In genomic region chr2:230877131-230877736, GRCh38 we compare ENCODE assay signal across 17 cellular contexts. TPM values are rescaled to one million over a fixed set of nuclear protein-coding genes. Genes with fewer than 3 reads are reported as not detected.
DNase-seq lines count a peak whose midpoint lies in the region; ATAC-seq and TF ChIP-seq lines count a peak whose summit lies in the region.
"Had no signal": no experiment of that assay in that cellular context is flagged by ENCODE, and none has a peak within 500 bp of the region (broad histone marks: within the 10 kb centered on the region; RNA-seq: fewer than 3 reads in every experiment).

No MANE protein-coding gene starts in this region.

- H3K9me3 ChIP-seq in mesodermal cell (ENCODE audit: control insufficient read depth, low read length) (no peaks in the 10 kb centered on the region), upper lobe of right lung (no peaks in the 10 kb centered on the region)

- intact Hi-C loops in left cardiac atrium (cut with DNase I), result no loop called here
- intact Hi-C loops in Right ventricle myocardium inferior (cut with DNase I), result no loop called here
- intact Hi-C loops in upper lobe of right lung (cut with DNase I), result no loop called here

- DNase-seq in left cardiac atrium (no peak), Right ventricle myocardium inferior (ENCODE audit: missing footprints) (no peak), upper lobe of right lung (no peak), NCI-H69 (lab: John Stamatoyannopoulos, UW) (no peak)
- DNase-seq: activated CD4-positive, alpha-beta T cell treated with anti-CD3 and anti-CD28 coated beads for 1 hour; activated naive CD4-positive, alpha-beta T cell treated with anti-CD3 and anti-CD28 coated beads, Interleukin-2, amount 50 U/mL, for 16 hours; EL; midbrain; NCI-H187 treated with DMSO at 0.1 percent for 48 hours had no signal

- H3K27me3 ChIP-seq in upper lobe of right lung, result no peaks in the 10 kb centered on the region

- no peak for TF ChIP-seq CTCF in upper lobe of right lung (IDR thresholded peaks at IDR 0.05)

- H3K4me3 ChIP-seq in mesodermal cell (ENCODE audit: extremely low read depth, insufficient read depth, low read length, poor library complexity, severe bottlenecking), result no peak overlapping the region
- no peak overlapping the region for H3K4me3 ChIP-seq in upper lobe of right lung
- H3K4me3 ChIP-seq: SK-N-MC had no signal

- H3K27me3 Mint-ChIP-seq in activated naive CD8-positive, alpha-beta T cell, result no peaks in the 10 kb centered on the region

- peak overlapping the region; percentile 16 for H3K27ac ChIP-seq in mesodermal cell (ENCODE audit: low read depth, low read length, severe bottlenecking)
- no peak overlapping the region for H3K27ac ChIP-seq in upper lobe of right lung
- H3K27ac ChIP-seq: SK-N-MC had no signal

- ATAC-seq in left cardiac atrium (peak; percentile 24 to 57), Right ventricle myocardium inferior (no peak), upper lobe of right lung (peak; percentile 12), GM21528 (IDR thresholded peaks at IDR 0.05; ENCODE audit: low FRiP score, unreplicated experiment) (no peak), HG03095 (IDR thresholded peaks at IDR 0.05; ENCODE audit: unreplicated experiment) (no peak)

- H3K4me3 Mint-ChIP-seq in activated naive CD8-positive, alpha-beta T cell, result peak overlapping the region; percentile 73

- no peaks in the 10 kb centered on the region for H3K36me3 Mint-ChIP-seq in activated naive CD8-positive, alpha-beta T cell

- H3K36me3 ChIP-seq in mesodermal cell (ENCODE audit: control insufficient read depth, insufficient read depth, low read length), result peaks cover 80% of the 10 kb centered on the region
- H3K36me3 ChIP-seq in upper lobe of right lung, result no peaks in the 10 kb centered on the region

- 96% methylated on average over 26 of the region's 26 CpGs for WGBS in mesodermal cell (ENCODE audit: insufficient coverage in 2 of 2), 2 experiments

- peaks cover 54% of the 10 kb centered on the region for H3K4me1 Mint-ChIP-seq in activated naive CD8-positive, alpha-beta T cell (ENCODE audit: low read depth)

- peaks cover 16% of the 10 kb centered on the region for H3K4me1 ChIP-seq in mesodermal cell (ENCODE audit: control insufficient read depth, insufficient read depth, low read length, poor library complexity, severe bottlenecking)
- H3K4me1 ChIP-seq in upper lobe of right lung, result no peaks in the 10 kb centered on the region

- peak overlapping the region; percentile 90 for H3K27ac Mint-ChIP-seq in activated naive CD8-positive, alpha-beta T cell

- no peaks in the 10 kb centered on the region for H3K9me3 Mint-ChIP-seq in activated naive CD8-positive, alpha-beta T cell (ENCODE audit: low read depth)

RNA-seq across cellular contexts. Expression of gene ITM2C, which starts 12.5 kb away (rescaled TPM):
- 10 to 100 TPM; 42.7 to 43.1 TPM for total RNA-seq in left cardiac atrium
- total RNA-seq in Right ventricle myocardium inferior, result 29.6 TPM
- 414 TPM for polyA plus RNA-seq in mesodermal cell (2013, experiment 1 of 2)
- polyA plus RNA-seq in mesodermal cell (2013, experiment 2 of 2), result 346 TPM
- total RNA-seq in upper lobe of right lung, result 25.0 TPM

RNA-seq across cellular contexts. Expression of gene GPR55, which starts 47.8 kb away (rescaled TPM):
- total RNA-seq in left cardiac atrium, result under 1 TPM in 1 of 2 donors, not detected in 1; 0.08 TPM
- total RNA-seq in Right ventricle myocardium inferior, result not detected
- polyA plus RNA-seq in mesodermal cell (2013, experiment 1 of 2), result 0.18 TPM
- not detected for polyA plus RNA-seq in mesodermal cell (2013, experiment 2 of 2)
- 1.2 TPM for total RNA-seq in upper lobe of right lung
- total RNA-seq: LHCN-M2, pulmonary artery endothelial cell had no signal
- polyA plus RNA-seq: BJ had no signal

Comparison
In these comparisons a context has a peak if more than half of its experiments do, and no peak if none do; other contexts are left out.
1. ATAC-seq: peak in left cardiac atrium (2 of 2) and upper lobe of right lung (single experiment); none in Right ventricle myocardium inferior (single experiment), GM21528 (single experiment) and HG03095 (single experiment).